In the genomic region with DNA sequence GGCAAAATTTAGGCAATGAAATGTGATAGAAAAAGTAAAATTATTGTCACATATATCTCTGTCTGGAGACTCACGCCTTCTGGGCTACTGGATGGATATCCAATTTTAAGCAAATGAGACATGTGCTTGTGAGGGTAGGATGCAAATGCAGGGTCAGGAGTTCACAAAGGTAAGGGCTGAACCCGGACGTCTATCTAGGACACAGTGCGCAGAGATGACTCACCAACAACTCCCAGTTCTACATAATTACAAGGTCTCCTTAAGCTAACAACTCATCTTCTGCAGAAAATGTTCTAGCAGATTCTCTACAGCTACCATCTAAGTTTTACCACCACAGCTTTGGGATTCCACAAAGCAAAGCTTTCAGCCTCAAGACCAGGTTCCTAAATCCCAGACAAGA, we compare ENCODE assay signal across 11 cellular contexts.
"Had no signal": no experiment of that assay in that cellular context is flagged by ENCODE, and none has a peak within 500 bp of the region (broad histone marks: within the 10 kb centered on the region; RNA-seq: fewer than 3 reads in every experiment).

No MANE protein-coding gene starts in this region.

- H3K4me3 Mint-ChIP-seq: activated CD8-positive, alpha-beta T cell treated with anti-CD3 and anti-CD28 coated beads for 36 hours; activated T-cell treated with anti-CD3 and anti-CD28 coated beads, Interleukin-2, amount 50 U/mL, for 72 hours; naive thymus-derived CD4-positive, alpha-beta T cell; stimulated activated naive B cell treated with anti-CD40 and anti-IgM and Interleukin-4, amounts not matched to agents 10 μg/mL and 1 μg/mL and 100 μg/mL, for 72 hours had no signal

- H3K27ac Mint-ChIP-seq: activated CD8-positive, alpha-beta T cell treated with anti-CD3 and anti-CD28 coated beads for 36 hours; activated T-cell treated with anti-CD3 and anti-CD28 coated beads, Interleukin-2, amount 50 U/mL, for 72 hours; naive thymus-derived CD4-positive, alpha-beta T cell; stimulated activated naive B cell treated with anti-CD40 and anti-IgM and Interleukin-4, amounts not matched to agents 10 μg/mL and 1 μg/mL and 100 μg/mL, for 72 hours had no signal

- DNase-seq: activated CD8-positive, alpha-beta memory T cell treated with anti-CD3 and anti-CD28 coated beads, Interleukin-2, amount 50 U/mL, for 4 hours; activated CD8-positive, alpha-beta T cell treated with anti-CD3 and anti-CD28 coated beads for 36 hours; activated T-cell treated with anti-CD3 and anti-CD28 coated beads, Interleukin-2, amount 50 U/mL, for 72 hours; hippocampal formation; lower lobe of right lung; midbrain; naive thymus-derived CD4-positive, alpha-beta T cell; posterior cingulate gyrus; stimulated activated CD4-positive, alpha-beta T cell treated with anti-CD3 and anti-CD28 coated beads, Interleukin-1b, Interleukin-23, amount 100 ng/mL, for 48 hours; stimulated activated naive B cell treated with anti-CD40 and anti-IgM and Interleukin-4, amounts not matched to agents 10 μg/mL and 1 μg/mL and 100 μg/mL, for 72 hours had no signal

- H3K36me3 Mint-ChIP-seq: stimulated activated naive B cell treated with anti-CD40 and anti-IgM and Interleukin-4, amounts not matched to agents 10 μg/mL and 1 μg/mL and 100 μg/mL, for 72 hours had no signal

- ATAC-seq: activated CD8-positive, alpha-beta T cell treated with anti-CD3 and anti-CD28 coated beads for 36 hours; activated T-cell treated with anti-CD3 and anti-CD28 coated beads, Interleukin-2, amount 50 U/mL, for 72 hours; gastroesophageal sphincter; lower lobe of right lung; naive thymus-derived CD4-positive, alpha-beta T cell; stimulated activated naive B cell treated with anti-CD40 and anti-IgM and Interleukin-4, amounts not matched to agents 10 μg/mL and 1 μg/mL and 100 μg/mL, for 72 hours had no signal

- H3K27me3 Mint-ChIP-seq: activated CD8-positive, alpha-beta T cell treated with anti-CD3 and anti-CD28 coated beads for 36 hours; stimulated activated naive B cell treated with anti-CD40 and anti-IgM and Interleukin-4, amounts not matched to agents 10 μg/mL and 1 μg/mL and 100 μg/mL, for 72 hours had no signal

- H3K9me3 Mint-ChIP-seq: activated CD8-positive, alpha-beta T cell treated with anti-CD3 and anti-CD28 coated beads for 36 hours had no signal

- H3K4me1 Mint-ChIP-seq: naive thymus-derived CD4-positive, alpha-beta T cell had no signal
